Comparison of ENCODE assay signal across 8 cellular contexts in genomic region chr6:44100088-44100550, GRCh38. TPM values are rescaled to one million over a fixed set of nuclear protein-coding genes. Genes with fewer than 3 reads are reported as not detected.
A peak's percentile ranks its signal among the peaks of the same experiment; 100 is the strongest.
DNase-seq lines count a peak whose midpoint lies in the region; ATAC-seq and TF ChIP-seq lines count a peak whose summit lies in the region.

No MANE protein-coding gene starts in this region.

- peaks cover 3% of the 10 kb centered on the region for H3K4me1 ChIP-seq in OCI-LY1 (ENCODE audit: insufficient read depth, low read length, severe bottlenecking)

- H3K27me3 ChIP-seq in OCI-LY1 (ENCODE audit: insufficient read depth, low read length): no peaks in the 10 kb centered on the region

- H3K4me3 Mint-ChIP-seq in naive thymus-derived CD8-positive, alpha-beta T cell: no peak overlapping the region

- no peaks in the 10 kb centered on the region for H3K9me2 ChIP-seq in OCI-LY1 (ENCODE audit: low read depth, low read length)

- H3K4me3 ChIP-seq in OCI-LY1 (ENCODE audit: low read depth, low read length, poor library complexity, severe bottlenecking) (no peak overlapping the region), choroid plexus epithelial cell (ENCODE audit: low read depth, low read length) (no peak overlapping the region)

- H3K4me2 ChIP-seq in OCI-LY1 (ENCODE audit: low read length): no peak overlapping the region

- H3K9ac ChIP-seq in OCI-LY1 (ENCODE audit: low read length): no peak overlapping the region

- peak; percentile 35 to 47 for ATAC-seq in naive thymus-derived CD8-positive, alpha-beta T cell
- no peak for ATAC-seq in HG02763 (IDR thresholded peaks at IDR 0.05; ENCODE audit: unreplicated experiment)
- no peak for ATAC-seq in HG02852 (IDR thresholded peaks at IDR 0.05; ENCODE audit: unreplicated experiment)

- H3K79me2 ChIP-seq in OCI-LY1 (ENCODE audit: insufficient read depth, low read length): no peaks in the 10 kb centered on the region

- peaks cover 0 to 24% (median 0%) of the 10 kb centered on the region in 3 donors for H3K36me3 Mint-ChIP-seq in naive thymus-derived CD8-positive, alpha-beta T cell

- no peaks in the 10 kb centered on the region for H3K9me3 Mint-ChIP-seq in naive thymus-derived CD8-positive, alpha-beta T cell

- DNase-seq in activated CD4-positive, alpha-beta T cell treated with anti-CD3 and anti-CD28 coated beads for 48 hours: peak; percentile 32
- no peak for DNase-seq in activated CD4-positive, alpha-beta T cell treated with anti-CD3 and anti-CD28 coated beads, Interleukin-2, amount 50 U/mL, for 4 hours
- DNase-seq in choroid plexus epithelial cell (ENCODE audit: low read depth) (peak; percentile 66), GOT3 (lab: John Stamatoyannopoulos, UW) (no peak)
- DNase-seq in naive thymus-derived CD8-positive, alpha-beta T cell: no peak

- peak overlapping the region in 2 of 10 donors; percentile 1 to 10 for H3K27ac Mint-ChIP-seq in naive thymus-derived CD8-positive, alpha-beta T cell

- TF ChIP-seq CTCF in OCI-LY1 (IDR thresholded peaks at IDR 0.05; ENCODE audit: low read length) (peak; percentile 48), choroid plexus epithelial cell (conservative IDR thresholded peaks at IDR 0.05; ENCODE audit: low read depth, low read length) (peak; percentile 79)

- H2AFZ ChIP-seq in OCI-LY1 (ENCODE audit: low read length): no peak overlapping the region

- peaks cover 9 to 21% (median 18%) of the 10 kb centered on the region in 4 donors for H3K4me1 Mint-ChIP-seq in naive thymus-derived CD8-positive, alpha-beta T cell

- H3K27ac ChIP-seq in OCI-LY1 (ENCODE audit: low read depth, low read length, poor library complexity, severe bottlenecking): no peak overlapping the region

- no peaks in the 10 kb centered on the region for H3K9me3 ChIP-seq in OCI-LY1 (ENCODE audit: low read length)

- H3K27me3 Mint-ChIP-seq in naive thymus-derived CD8-positive, alpha-beta T cell: no peaks in the 10 kb centered on the region

- POLR2A ChIA-PET in naive thymus-derived CD8-positive, alpha-beta T cell (lab: Charles Lee): no interaction called here

- peaks cover 27% of the 10 kb centered on the region; the same call in 1 of the 2 replicates for H3K36me3 ChIP-seq in OCI-LY1 (ENCODE audit: insufficient read depth, low read length)

- no peaks in the 10 kb centered on the region for H4K20me1 ChIP-seq in OCI-LY1 (ENCODE audit: insufficient read depth, low read length)

- no peaks in the 10 kb centered on the region for H3F3A ChIP-seq in OCI-LY1 (ENCODE audit: insufficient read depth, low read length)

RNA-seq across cellular contexts. Expression of gene MRPL14, which starts 27.1 kb away (rescaled TPM):
- total RNA-seq in naive thymus-derived CD8-positive, alpha-beta T cell: 10 to 100 TPM; 17.0 to 20.4 TPM
- 10 to 100 TPM; 76.5 to 89.3 (median 80.3) TPM for polyA plus RNA-seq in naive thymus-derived CD8-positive, alpha-beta T cell

RNA-seq across cellular contexts. Expression of gene TMEM63B, which starts 27.2 kb away (rescaled TPM):
- 10 to 100 TPM; 15.5 to 15.9 TPM for total RNA-seq in naive thymus-derived CD8-positive, alpha-beta T cell
- 1 to 10 TPM in 1 of 3 donors, under 1 TPM in 2; 0.26 to 2.2 (median 0.96) TPM for polyA plus RNA-seq in naive thymus-derived CD8-positive, alpha-beta T cell

RNA-seq across cellular contexts. Expression of gene CAPN11, which starts 58.5 kb away (rescaled TPM):
- total RNA-seq in naive thymus-derived CD8-positive, alpha-beta T cell: not detected
- polyA plus RNA-seq in naive thymus-derived CD8-positive, alpha-beta T cell: not detected

Comparison
In these comparisons a context has a peak if more than half of its experiments do, and no peak if none do; other contexts are left out.
1. DNase-seq: peak in activated CD4-positive, alpha-beta T cell treated with anti-CD3 and anti-CD28 coated beads for 48 hours (single experiment) and choroid plexus epithelial cell (single experiment); none in activated CD4-positive, alpha-beta T cell treated with anti-CD3 and anti-CD28 coated beads, Interleukin-2, amount 50 U/mL, for 4 hours (0 of 2), naive thymus-derived CD8-positive, alpha-beta T cell (0 of 10) and GOT3 (single experiment).
2. ATAC-seq: peak in naive thymus-derived CD8-positive, alpha-beta T cell (2 of 2); none in HG02763 (single experiment) and HG02852 (single experiment).